ENCODE assay signal across 24 cellular contexts in genomic region chr7:80063855-80064254, GRCh38.
A peak's percentile ranks its signal among the peaks of the same experiment; 100 is the strongest.
DNase-seq lines count a peak whose midpoint lies in the region; ATAC-seq, FAIRE-seq and TF ChIP-seq lines count a peak whose summit lies in the region.
"Had no signal": no experiment of that assay in that cellular context is flagged by ENCODE, and none has a peak within 500 bp of the region (broad histone marks: within the 10 kb centered on the region; RNA-seq: fewer than 3 reads in every experiment).

No MANE protein-coding gene starts in this region.

- H3K4me3 ChIP-seq in SK-N-SH (ENCODE audit: low read depth in 2 of 2, low read length in 1 of 2) (no peak overlapping the region), endothelial cell of umbilical vein (replicated peaks in 1 of 3; ENCODE audit: insufficient read depth in 1 of 3, low read depth in 1 of 3, low read length in 3 of 3) (no peak overlapping the region), subcutaneous abdominal adipose tissue (ENCODE audit: low read depth in 1 of 5, low read length in 5 of 5) (peak overlapping the region; percentile 24 to 60 (median 38)), body of pancreas (no peak overlapping the region)
- no peak overlapping the region for H3K4me3 ChIP-seq in CD4-positive, alpha-beta memory T cell (ENCODE audit: low read length in 2 of 2)
- H3K4me3 ChIP-seq: BLaER1, GM12878, GM23338 had no signal

- H4K20me1 ChIP-seq in SK-N-SH (ENCODE audit: insufficient read depth), result no peaks in the 10 kb centered on the region
- H4K20me1 ChIP-seq in endothelial cell of umbilical vein (replicated peaks; ENCODE audit: control insufficient read depth, extremely low read depth, insufficient read depth, low read length), result no peaks in the 10 kb centered on the region
- H4K20me1 ChIP-seq: BLaER1 had no signal

- H3K27me3 ChIP-seq in SK-N-SH (ENCODE audit: insufficient read depth) (no peaks in the 10 kb centered on the region), endothelial cell of umbilical vein (ENCODE audit: control insufficient read depth in 2 of 2, insufficient read depth in 2 of 2, low read length in 2 of 2) (no peaks in the 10 kb centered on the region), subcutaneous abdominal adipose tissue (ENCODE audit: control insufficient read depth in 5 of 5, insufficient read depth in 4 of 5, low read length in 5 of 5) (no peaks in the 10 kb centered on the region), body of pancreas (no peaks in the 10 kb centered on the region)
- no peaks in the 10 kb centered on the region for H3K27me3 ChIP-seq in CD4-positive, alpha-beta memory T cell (ENCODE audit: insufficient read depth, low read length)
- H3K27me3 ChIP-seq: BLaER1 had no signal

- H3K9ac ChIP-seq in SK-N-SH, result no peak overlapping the region
- H3K9ac ChIP-seq in endothelial cell of umbilical vein (replicated peaks; ENCODE audit: extremely low read depth, insufficient read depth, low read length), result no peak overlapping the region
- peak overlapping the region in 2 of 5 donors; percentile 9 to 63 for H3K9ac ChIP-seq in subcutaneous abdominal adipose tissue (ENCODE audit: low read length in 5 of 5)
- H3K9ac ChIP-seq: BLaER1, KMS-11 had no signal

- no peak for FAIRE-seq in endothelial cell of umbilical vein (lab: Jason Lieb, UNC)
- FAIRE-seq: GM12878, HTR-8/SVneo had no signal

- no peak for TF ChIP-seq POLR2A in endothelial cell of umbilical vein (IDR thresholded peaks at IDR 0.05; ENCODE audit: low read depth, low read length)
- TF ChIP-seq POLR2A in body of pancreas (IDR thresholded peaks at IDR 0.05), result no peak

- TF ChIP-seq CTCF in SK-N-SH (IDR thresholded peaks at IDR 0.05) (no peak), endothelial cell of umbilical vein (IDR thresholded peaks at IDR 0.05; ENCODE audit: extremely low read depth in 1 of 2, insufficient read depth in 1 of 2, low read depth in 1 of 2, low read length in 2 of 2) (no peak), mesothelial cell of epicardium (IDR thresholded peaks at IDR 0.05; ENCODE audit: unreplicated experiment) (no peak), body of pancreas (IDR thresholded peaks at IDR 0.05) (no peak)

- H3K4me2 ChIP-seq in SK-N-SH (no peak overlapping the region), endothelial cell of umbilical vein (ENCODE audit: insufficient read depth, low read length) (no peak overlapping the region)
- H3K4me2 ChIP-seq: BLaER1, GM23338, KMS-11 had no signal

- 46% methylated on average over 4 of the region's 4 CpGs for WGBS in SK-N-SH (ENCODE audit: low lambda C conversion rate)
- 13 to 21% methylated on average over 4 of the region's 4 CpGs for WGBS in body of pancreas, 2 donors

- H3K79me2 ChIP-seq in SK-N-SH (ENCODE audit: insufficient read depth) (no peaks in the 10 kb centered on the region), endothelial cell of umbilical vein (ENCODE audit: control insufficient read depth, insufficient read depth, low read length) (no peaks in the 10 kb centered on the region)

- peaks cover 0 to 3% of the 10 kb centered on the region in 2 experiments; a peak in 2 of 4 replicates for H3K4me1 ChIP-seq in SK-N-SH (ENCODE audit: control insufficient read depth in 1 of 2, insufficient read depth in 2 of 2, low read depth in 1 of 2, low read length in 1 of 2)
- H3K4me1 ChIP-seq in endothelial cell of umbilical vein (ENCODE audit: control insufficient read depth, extremely low read depth, insufficient read depth, low read length), result no peaks in the 10 kb centered on the region
- H3K4me1 ChIP-seq in subcutaneous abdominal adipose tissue (ENCODE audit: control insufficient read depth in 5 of 5, insufficient read depth in 5 of 5, low read length in 5 of 5), result peaks cover 0 to 8% (median 7%) of the 10 kb centered on the region in 5 donors
- peaks cover 5% of the 10 kb centered on the region for H3K4me1 ChIP-seq in body of pancreas
- no peaks in the 10 kb centered on the region for H3K4me1 ChIP-seq in CD4-positive, alpha-beta memory T cell (ENCODE audit: insufficient read depth, low read length)
- H3K4me1 ChIP-seq: BLaER1, Caco-2 had no signal

- DNase-seq in SK-N-SH (no peak), endothelial cell of umbilical vein (ENCODE audit: low read depth, low spot score) (no peak), mesothelial cell of epicardium (ENCODE audit: low spot score in 2 of 2, unreplicated experiment in 2 of 2) (no peak), NCI-H345 (lab: John Stamatoyannopoulos, UW) (no peak), body of pancreas (no peak)
- DNase-seq in CD4-positive, alpha-beta memory T cell, result no peak
- DNase-seq: ACHN; Caco-2; CD4-positive, alpha-beta T cell; DMS 273 treated with DMSO at 0.1 percent for 48 hours; DMS79 treated with DMSO at 0.1 percent for 48 hours; HCEC 1CT; NCI-H1105; NCI-H146; NCI-H2029 treated with DMSO at 0.1 percent for 48 hours; NCI-H526; Right ventricle myocardium superior had no signal

- POLR2A ChIA-PET in SK-N-SH (lab: Yijun Ruan, JAX) (no interaction called here), endothelial cell of umbilical vein (lab: Charles Lee) (no interaction called here)
- POLR2A ChIA-PET in CD4-positive, alpha-beta memory T cell (lab: Charles Lee; ENCODE audit: partially characterized antibody), result no interaction called here

- TF ChIP-seq EP300 in SK-N-SH (IDR thresholded peaks at IDR 0.05; ENCODE audit: borderline replicate concordance in 1 of 2, low read depth in 1 of 2, low read length in 1 of 2), result peak in 1 of 2 experiments; percentile 40; a peak in 1 of 4 replicates

- H3F3A ChIP-seq in SK-N-SH (replicated peaks; ENCODE audit: insufficient read depth), result peaks cover 8% of the 10 kb centered on the region

- BruUV-seq in endothelial cell of umbilical vein (replicated peaks; lab: Mats Ljungman, UMichigan), result no TSS peak

- intact Hi-C loops in endothelial cell of umbilical vein (cut with micrococcal nuclease) (no loop called here), body of pancreas (cut with DNase I) (no loop called here)
- intact Hi-C loops in CD4-positive, alpha-beta memory T cell (cut with micrococcal nuclease), result no loop called here

- no peaks in the 10 kb centered on the region for H3K27me3 Mint-ChIP-seq in mesothelial cell of epicardium (ENCODE audit: low read depth)
- H3K27me3 Mint-ChIP-seq in CD4-positive, alpha-beta memory T cell, result no peaks in the 10 kb centered on the region
- H3K27me3 Mint-ChIP-seq: CD4-positive, alpha-beta T cell had no signal

- H3K9me3 Mint-ChIP-seq in mesothelial cell of epicardium, result peaks cover 29% of the 10 kb centered on the region
- H3K9me3 Mint-ChIP-seq in CD4-positive, alpha-beta memory T cell, result peaks cover 0 to 24% (median 7%) of the 10 kb centered on the region in 8 donors

- peak overlapping the region; percentile 94 for H3K27ac Mint-ChIP-seq in mesothelial cell of epicardium
- no peak overlapping the region for H3K27ac Mint-ChIP-seq in CD4-positive, alpha-beta memory T cell
- H3K27ac Mint-ChIP-seq: CD4-positive, alpha-beta T cell; GM23338 had no signal

- no peaks in the 10 kb centered on the region; the same call in 1 of the 2 replicates for H3K9me2 ChIP-seq in SK-N-SH

- peaks cover 20% of the 10 kb centered on the region for H3K36me3 Mint-ChIP-seq in mesothelial cell of epicardium
- H3K36me3 Mint-ChIP-seq in CD4-positive, alpha-beta memory T cell, result no peaks in the 10 kb centered on the region

- H3K36me3 ChIP-seq in SK-N-SH (replicated peaks in 1 of 2; ENCODE audit: control insufficient read depth in 1 of 2, insufficient read depth in 2 of 2, low read length in 1 of 2) (no peaks in the 10 kb centered on the region), endothelial cell of umbilical vein (ENCODE audit: control insufficient read depth in 2 of 2, extremely low read depth in 1 of 2, insufficient read depth in 2 of 2, low read length in 2 of 2) (no peaks in the 10 kb centered on the region), subcutaneous abdominal adipose tissue (ENCODE audit: control insufficient read depth in 5 of 5, insufficient read depth in 5 of 5, low read length in 5 of 5) (no peaks in the 10 kb centered on the region), body of pancreas (replicated peaks in 1 of 2; ENCODE audit: insufficient read depth in 1 of 2, low read depth in 2 of 2) (no peaks in the 10 kb centered on the region)
- H3K36me3 ChIP-seq in CD4-positive, alpha-beta memory T cell (ENCODE audit: insufficient read depth, low read length), result no peaks in the 10 kb centered on the region
- H3K36me3 ChIP-seq: BLaER1 had no signal

- peak overlapping the region; percentile 42 for H3K4me3 Mint-ChIP-seq in mesothelial cell of epicardium
- H3K4me3 Mint-ChIP-seq in CD4-positive, alpha-beta memory T cell, result no peak overlapping the region
- H3K4me3 Mint-ChIP-seq: CD4-positive, alpha-beta T cell; GM23338 had no signal

- H3K27ac ChIP-seq in SK-N-SH (ENCODE audit: low read depth in 2 of 2, low read length in 1 of 2) (no peak overlapping the region), endothelial cell of umbilical vein (ENCODE audit: insufficient read depth, low read depth, low read length) (no peak overlapping the region), subcutaneous abdominal adipose tissue (ENCODE audit: low read depth, low read length) (peak overlapping the region; percentile 61), body of pancreas (no peak overlapping the region)
- H3K27ac ChIP-seq in CD4-positive, alpha-beta memory T cell (ENCODE audit: low read depth, low read length), result no peak overlapping the region
- H3K27ac ChIP-seq: BLaER1, KMS-11 had no signal

- H2AFZ ChIP-seq in SK-N-SH (ENCODE audit: low read depth) (no peak overlapping the region), endothelial cell of umbilical vein (ENCODE audit: low read depth, low read length) (peak overlapping the region; percentile 4)

- no peak for TF ChIP-seq RAD21 in SK-N-SH (IDR thresholded peaks at IDR 0.05; ENCODE audit: low read length)

- H3K9me3 ChIP-seq in SK-N-SH (0 out of 2 replicates have a peak, but pooled peaks cover 9% of the 10 kb centered on the region), endothelial cell of umbilical vein (replicated peaks; ENCODE audit: control insufficient read depth, insufficient read depth, low read length) (no peaks in the 10 kb centered on the region), subcutaneous abdominal adipose tissue (ENCODE audit: control insufficient read depth in 5 of 5, low read length in 5 of 5) (peaks cover 0 to 13% (median 7%) of the 10 kb centered on the region in 5 donors), body of pancreas (no peaks in the 10 kb centered on the region)
- H3K9me3 ChIP-seq in CD4-positive, alpha-beta memory T cell (ENCODE audit: control insufficient read depth in 1 of 2, low read length in 2 of 2), result no peaks in the 10 kb centered on the region

- dilution Hi-C loops in endothelial cell of umbilical vein (cut with MboI; ENCODE audit: extremely low pct_ligation_motif_present, low sequenced_read_pairs), result no loop called here

- CTCF ChIA-PET in SK-N-SH (lab: Yijun Ruan, JAX), result interaction anchor here (1.4 to 2.0 kb wide), 6 partner anchors 16 to 411 kb away, joined by 3 to 5 read pairs (median 4); no protein-coding TSS in a partner anchor
- CTCF ChIA-PET in endothelial cell of umbilical vein (lab: Charles Lee), result no interaction called here
- CTCF ChIA-PET in CD4-positive, alpha-beta memory T cell (lab: Charles Lee; ENCODE audit: partially characterized antibody), result no interaction called here

- H3K4me1 Mint-ChIP-seq in mesothelial cell of epicardium, result peaks cover 12% of the 10 kb centered on the region
- no peaks in the 10 kb centered on the region for H3K4me1 Mint-ChIP-seq in CD4-positive, alpha-beta memory T cell

- ATAC-seq in body of pancreas, result no peak
- ATAC-seq in HG02840 (IDR thresholded peaks at IDR 0.05; ENCODE audit: low FRiP score, unreplicated experiment), result no peak
- ATAC-seq: GM12878, GM23338 had no signal

- H3K9me1 ChIP-seq in endothelial cell of umbilical vein (replicated peaks; ENCODE audit: control insufficient read depth, extremely low read depth, insufficient read depth, low read length), result no peaks in the 10 kb centered on the region

Comparison
In these comparisons a context has a peak if more than half of its experiments do, and no peak if none do; other contexts are left out.
1. H3K4me3 ChIP-seq: peak in subcutaneous abdominal adipose tissue (5 of 5); none in SK-N-SH (0 of 2), endothelial cell of umbilical vein (0 of 3), body of pancreas (0 of 2) and CD4-positive, alpha-beta memory T cell (0 of 2).